9 cellular contexts compared by ENCODE assay signal in the genomic region with DNA sequence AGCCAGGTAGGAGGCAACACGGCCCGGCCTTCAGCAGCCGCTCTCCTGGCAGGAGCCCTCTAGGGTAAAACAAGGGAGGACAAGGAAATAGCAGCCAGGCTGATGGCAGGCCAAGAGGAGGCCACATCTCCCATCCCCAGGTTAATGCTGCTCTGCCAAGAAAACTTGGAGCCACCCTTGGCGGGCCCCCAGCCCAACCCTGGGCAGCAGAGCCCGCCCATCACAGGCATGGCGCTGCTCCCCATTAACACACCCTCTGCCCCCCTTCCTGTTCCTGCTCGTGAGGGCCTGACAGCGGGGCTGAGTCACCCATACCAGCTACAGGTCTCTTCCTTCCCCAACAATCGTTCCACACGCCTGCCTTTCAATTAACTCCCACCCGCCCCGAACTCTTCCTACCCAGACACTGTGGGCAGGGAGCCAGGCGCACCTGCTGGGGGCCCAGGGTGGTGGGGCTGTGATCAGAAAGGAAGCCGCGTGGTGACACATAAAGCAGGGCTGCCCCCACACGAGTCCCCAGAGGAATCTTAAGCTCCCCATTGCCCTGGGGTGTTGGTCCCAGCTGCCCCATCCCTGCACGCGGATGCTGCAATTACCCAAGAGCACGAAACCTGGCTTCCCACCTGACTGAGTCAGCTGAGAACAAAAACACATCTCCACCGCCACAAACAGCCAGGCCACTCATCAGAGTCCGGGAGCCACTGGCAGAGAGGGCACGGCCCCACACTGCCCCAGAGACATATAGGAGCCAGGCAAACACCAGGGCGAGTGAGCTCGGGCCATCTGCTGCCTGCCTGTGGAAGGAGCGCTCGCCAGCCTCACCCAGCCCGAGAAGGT. TPM values are rescaled to one million over a fixed set of nuclear protein-coding genes. Genes with fewer than 3 reads are reported as not detected.
DNase-seq lines count a peak whose midpoint lies in the region; TF ChIP-seq lines count a peak whose summit lies in the region.
"Had no signal": no experiment of that assay in that cellular context is flagged by ENCODE, and none has a peak within 500 bp of the region (broad histone marks: within the 10 kb centered on the region; RNA-seq: fewer than 3 reads in every experiment).

A gene with protein sequence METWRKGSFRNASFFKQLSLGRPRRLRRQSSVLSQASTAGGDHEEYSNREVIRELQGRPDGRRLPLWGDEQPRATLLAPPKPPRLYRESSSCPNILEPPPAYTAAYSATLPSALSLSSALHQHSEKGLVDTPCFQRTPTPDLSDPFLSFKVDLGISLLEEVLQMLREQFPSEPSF (plus strand): TSS at position 671 of the 837 bp plus-strand sequence. CDS start 516 bp downstream, outside the sequence.

- peaks cover 4% of the 10 kb centered on the region; the same call in 1 of the 2 replicates for H3K4me1 ChIP-seq in H9 (ENCODE audit: insufficient read depth, low read length)

- TF ChIP-seq CTCF in GM12864 (IDR thresholded peaks at IDR 0.05; ENCODE audit: low read depth, low read length, missing control alignments) (no peak), H9 (conservative IDR thresholded peaks at IDR 0.05) (no peak)

- H3K36me3 Mint-ChIP-seq in H9 (ENCODE audit: insufficient read depth in 1 of 3, low read depth in 3 of 3): peaks cover 4 to 24% (median 6%) of the 10 kb centered on the region in 3 experiments

- H2BK120ac ChIP-seq in H9 (ENCODE audit: low read depth, low read length, poor library complexity, severe bottlenecking): no peak within 1 kb of the TSS

- no peak within 1 kb of the TSS for H3K9ac ChIP-seq in H9 (ENCODE audit: extremely low read depth, insufficient read length, low read length)

- no peaks in the 10 kb centered on the region for H3K27me3 ChIP-seq in H9 (ENCODE audit: insufficient read depth, low read length)

- no peak within 1 kb of the TSS for H2BK12ac ChIP-seq in H9 (ENCODE audit: insufficient read length, low read depth, low read length)

- no peak within 1 kb of the TSS for H2BK20ac ChIP-seq in H9 (ENCODE audit: low read depth, low read length, poor library complexity, severe bottlenecking)

- no CpG with 5 or more reads among the region's 27 CpGs for WGBS in H9 (ENCODE audit: extremely low coverage, insufficient read length, low lambda C conversion rate)

- no peaks in the 10 kb centered on the region for H3K79me2 ChIP-seq in H9 (ENCODE audit: insufficient read depth, low read length)

- no peak for TF ChIP-seq POLR2A in erythroblast (IDR thresholded peaks at IDR 0.05; ENCODE audit: low read length)

- H4K91ac ChIP-seq in H9 (ENCODE audit: insufficient read length, low read depth, low read length): no peak within 1 kb of the TSS

- H3K4ac ChIP-seq in H9 (ENCODE audit: low read depth, low read length): no peak within 1 kb of the TSS

- H2BK5ac ChIP-seq in H9 (ENCODE audit: insufficient read length, low read length): no peak within 1 kb of the TSS

- no peak within 1 kb of the TSS for H3K56ac ChIP-seq in H9 (ENCODE audit: insufficient read length, low read depth, low read length)

- no peak within 1 kb of the TSS for H3K27ac ChIP-seq in H9 (ENCODE audit: insufficient read length, low read depth, low read length)

- H3K4me1 Mint-ChIP-seq in H9: peaks cover 27% of the 10 kb centered on the region in 2 experiments

- H3K4me3 Mint-ChIP-seq in H9: no peak within 1 kb of the TSS; a peak in 1 of 5 replicates

- H3K18ac ChIP-seq in H9 (ENCODE audit: insufficient read length, low read depth, low read length): no peak within 1 kb of the TSS

- H3K27me3 Mint-ChIP-seq in H9 (ENCODE audit: low read depth): no peaks in the 10 kb centered on the region; the same call in 1 of the 2 replicates

- no peak within 1 kb of the TSS for H2AK5ac ChIP-seq in H9 (ENCODE audit: insufficient read length, low read length)

- H3K4me2 ChIP-seq in H9 (ENCODE audit: insufficient read depth, insufficient read length, low read length): no peak within 1 kb of the TSS

- H3K27ac Mint-ChIP-seq in H9: peak within 1 kb of the TSS; percentile 74 to 83 (median 77); a peak in 6 of 7 replicates

- H3K14ac ChIP-seq in H9 (ENCODE audit: insufficient read depth, low read length): no peak within 1 kb of the TSS; the same call in 1 of the 2 replicates

- no peaks in the 10 kb centered on the region for H3K9me3 ChIP-seq in H9 (ENCODE audit: control insufficient read depth, low read depth, low read length)

- no peak within 1 kb of the TSS for H4K5ac ChIP-seq in H9 (ENCODE audit: insufficient read length, low read depth, low read length)

- no peaks in the 10 kb centered on the region for H3K23me2 ChIP-seq in H9 (ENCODE audit: insufficient read length, low read depth, low read length, poor library complexity, severe bottlenecking)

- H4K20me1 ChIP-seq in H9 (ENCODE audit: control insufficient read depth, insufficient read depth, insufficient read length): no peaks in the 10 kb centered on the region

- H2BK15ac ChIP-seq in H9 (ENCODE audit: low read depth, low read length): no peak within 1 kb of the TSS

- H3K79me1 ChIP-seq in H9 (ENCODE audit: insufficient read depth, low read depth, low read length, poor library complexity, severe bottlenecking): no peaks in the 10 kb centered on the region

- no peak within 1 kb of the TSS for H2AFZ ChIP-seq in H9 (ENCODE audit: low read length)

- H3K9me3 Mint-ChIP-seq in H9: no peaks in the 10 kb centered on the region

- H3T11ph ChIP-seq in H9 (ENCODE audit: low read length): no peak within 1 kb of the TSS

- H4K8ac ChIP-seq in H9 (replicated peaks; ENCODE audit: insufficient read length, low read depth, low read length): no peak within 1 kb of the TSS

- H3K23ac ChIP-seq in H9 (ENCODE audit: insufficient read length, low read depth, low read length): no peak within 1 kb of the TSS

- DNase-seq in GM12864 (ENCODE audit: low read depth): no peak
- DNase-seq in H9: no peak
- peak; percentile 88 for DNase-seq in NCI-H2171 treated with DMSO at 0.1 percent for 48 hours (lab: John Stamatoyannopoulos, UW)
- peak; percentile 23 to 40 (median 36) for DNase-seq in activated CD8-positive, alpha-beta memory T cell treated with anti-CD3 and anti-CD28 coated beads for 48 hours (ENCODE audit: low read depth in 2 of 3, low spot score in 2 of 3)
- peak; percentile 73 to 83 for DNase-seq in erythroblast (lab: John Stamatoyannopoulos, UW)
- peak; percentile 37 for DNase-seq in retina
- DNase-seq in globus pallidus (ENCODE audit: low spot score): no peak
- DNase-seq in COLO829 (ENCODE audit: low spot score): no peak

- peak within 1 kb of the TSS; percentile 26 for H3K4me3 ChIP-seq in GM12864 (ENCODE audit: low read depth, low read length)

RNA-seq across cellular contexts. Expression of the gene that starts here (rescaled TPM):
- total RNA-seq in H9 (2021): 0.44 and 0.70 TPM in 2 replicates
- total RNA-seq: SK-MEL-5 had no signal

Comparison
In these comparisons a context has a peak if more than half of its experiments do, and no peak if none do; other contexts are left out.
1. DNase-seq: peak in NCI-H2171 treated with DMSO at 0.1 percent for 48 hours (single experiment), activated CD8-positive, alpha-beta memory T cell treated with anti-CD3 and anti-CD28 coated beads for 48 hours (3 of 3), erythroblast (2 of 2) and retina (single experiment); none in GM12864 (single experiment), H9 (single experiment), globus pallidus (single experiment) and COLO829 (single experiment).